Comparison of ENCODE assay signal across 10 cellular contexts in the genomic region with DNA sequence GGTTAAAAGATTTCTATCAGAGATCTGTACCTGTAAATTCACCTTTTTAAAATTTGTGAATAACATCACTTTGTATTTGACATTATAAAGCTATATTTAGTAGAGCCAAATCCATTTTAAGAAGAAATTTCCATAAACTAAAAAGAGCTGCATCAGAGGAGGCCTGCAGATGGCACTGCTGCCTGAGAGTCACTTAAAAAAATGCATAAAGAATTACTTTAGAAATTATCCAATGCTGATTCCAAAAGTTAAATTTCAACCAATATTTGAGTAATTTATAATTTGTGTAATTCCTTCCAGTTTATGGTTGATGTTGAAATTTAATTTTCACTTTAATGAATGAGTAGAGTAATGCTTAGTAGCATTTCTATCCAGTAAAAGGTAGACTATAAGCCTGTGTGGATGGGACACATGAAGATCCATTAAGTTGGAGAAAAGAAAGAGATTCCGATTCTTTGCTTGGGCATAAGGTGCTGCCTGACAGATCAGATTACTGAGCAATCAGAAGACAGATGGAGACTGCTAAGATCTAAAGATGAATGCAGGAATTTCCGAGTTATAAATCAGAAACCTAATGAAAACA. TPM values are rescaled to one million over a fixed set of nuclear protein-coding genes. Genes with fewer than 3 reads are reported as not detected.
DNase-seq lines count a peak whose midpoint lies in the region; ATAC-seq, FAIRE-seq and TF ChIP-seq lines count a peak whose summit lies in the region.
"Had no signal": no experiment of that assay in that cellular context is flagged by ENCODE, and none has a peak within 500 bp of the region (broad histone marks: within the 10 kb centered on the region; RNA-seq: fewer than 3 reads in every experiment).

No MANE protein-coding gene starts in this region.

- 72 to 77% methylated on average over 2 of the region's 2 CpGs for WGBS in thyroid gland, 2 donors

- no TSS peak for BruUV-seq in Panc1 (replicated peaks; lab: Mats Ljungman, UMichigan)

- H3K27me3 ChIP-seq in Panc1 (ENCODE audit: control insufficient read depth, insufficient read depth, low read length) (no peaks in the 10 kb centered on the region), thyroid gland (no peaks in the 10 kb centered on the region)

- ATAC-seq in Panc1: no peak
- ATAC-seq in stimulated activated naive CD8-positive, alpha-beta T cell treated with anti-CD3 and anti-CD28 coated beads, Interleukin-15, Interleukin-2, amounts not matched to agents 100 U/mL and 50 U/mL, for 24 hours: no peak
- ATAC-seq: naive thymus-derived CD8-positive, alpha-beta T cell had no signal

- H3K4me1 ChIP-seq in Panc1 (ENCODE audit: control insufficient read depth, insufficient read depth, low read length): no peaks in the 10 kb centered on the region
- H3K4me1 ChIP-seq in thyroid gland: peaks cover 0 to under 1% of the 10 kb centered on the region in 2 donors

- peaks cover 3% of the 10 kb centered on the region; the same call in 1 of the 2 replicates for H3K36me3 ChIP-seq in Panc1 (ENCODE audit: control insufficient read depth, insufficient read depth, low read length)
- H3K36me3 ChIP-seq in thyroid gland: no peaks in the 10 kb centered on the region

- intact Hi-C loops in Panc1 (cut with micrococcal nuclease; ENCODE audit: unreplicated experiment) (loop anchor here (5.0 kb wide), 1 partner anchor 1267 kb away; no protein-coding TSS in a partner anchor), thyroid gland (cut with DNase I) (no loop called here)

- DNase-seq in NCI-H748 (lab: John Stamatoyannopoulos, UW; ENCODE audit: unreplicated experiment): peak; percentile 21
- no peak for DNase-seq in NCI-H748 treated with DMSO at 0.1 percent for 48 hours (lab: John Stamatoyannopoulos, UW)
- no peak for DNase-seq in Panc1 (ENCODE audit: low read depth, low spot score)
- DNase-seq in fibroblast of peridontal ligament (ENCODE audit: extremely low read depth): peak; percentile 56
- peak; percentile 15 to 32 for DNase-seq in thyroid gland
- DNase-seq in urothelium cell line (ENCODE audit: low spot score): no peak
- DNase-seq in cerebellar nuclear complex (lab: John Stamatoyannopoulos, UW): no peak
- no peak for DNase-seq in stimulated activated naive CD8-positive, alpha-beta T cell treated with anti-CD3 and anti-CD28 coated beads, Interleukin-15, Interleukin-2, amounts not matched to agents 100 U/mL and 50 U/mL, for 24 hours
- DNase-seq: naive thymus-derived CD8-positive, alpha-beta T cell had no signal

- CTCF ChIA-PET in Panc1 (lab: Charles Lee): no interaction called here

- no peak for FAIRE-seq in urothelium cell line (lab: Jason Lieb, UNC)

- H3K9me3 ChIP-seq in Panc1 (ENCODE audit: control insufficient read depth, insufficient read depth, low read depth, low read length) (no peaks in the 10 kb centered on the region), thyroid gland (no peaks in the 10 kb centered on the region)

- no peak for TF ChIP-seq POLR2A in thyroid gland (IDR thresholded peaks at IDR 0.05)

- H3K4me3 ChIP-seq in Panc1 (ENCODE audit: low read depth in 2 of 2, low read length in 2 of 2) (no peak overlapping the region), thyroid gland (replicated peaks in 1 of 3) (no peak overlapping the region)

- POLR2A ChIA-PET in Panc1 (lab: Charles Lee): interaction anchor here (0.5 kb wide), 1 partner anchor 132 kb away, joined by 8 read pairs; no protein-coding TSS in a partner anchor

- H3K27ac ChIP-seq in Panc1 (ENCODE audit: low read length) (no peak overlapping the region), thyroid gland (no peak overlapping the region)

- TF ChIP-seq CTCF in Panc1 (IDR thresholded peaks at IDR 0.05) (peak; percentile 77; the same call in 1 of the 2 replicates), thyroid gland (IDR thresholded peaks at IDR 0.05) (peak in 5 of 6 experiments; percentile 23 to 74 (median 50))

- in situ Hi-C loops in Panc1 (cut with HindIII; ENCODE audit: low pct_unique_long_range_greater_than_20kb, low sequenced_read_pairs): no loop called here

RNA-seq across cellular contexts. Expression of gene RPE65, which starts 20.7 kb away (rescaled TPM):
- total RNA-seq in Panc1 (2021; ENCODE audit: unreplicated experiment) (not detected), thyroid gland (not detected)
- not detected for polyA plus RNA-seq in Panc1 (2012; ENCODE audit: insufficient read length)
- total RNA-seq: activated T-helper 1 cell treated with anti-CD3 and anti-CD28 coated beads, Interleukin-12 subunit alpha, Interleukin-12 subunit beta, Interleukin-2, Interleukin-4 antibody, amounts not matched to agents 30 ng/mL and 10 ng/mL and 1 ng/mL, durations not matched to agents 14 hours and 24 hours and 36 hours; naive thymus-derived CD8-positive, alpha-beta T cell had no signal
- polyA plus RNA-seq: naive thymus-derived CD8-positive, alpha-beta T cell had no signal

RNA-seq across cellular contexts. Expression of gene DEPDC1, which starts 26.4 kb away (rescaled TPM):
- total RNA-seq in Panc1 (2021; ENCODE audit: unreplicated experiment): 43.0 TPM
- polyA plus RNA-seq in Panc1 (2012; ENCODE audit: insufficient read length): 11.2 TPM
- under 1 TPM in 3 of 4 donors, not detected in 1; 0.11 to 0.27 (median 0.13) TPM for total RNA-seq in thyroid gland
- total RNA-seq: naive thymus-derived CD8-positive, alpha-beta T cell had no signal
- polyA plus RNA-seq: naive thymus-derived CD8-positive, alpha-beta T cell had no signal

Comparison
In these comparisons a context has a peak if more than half of its experiments do, and no peak if none do; other contexts are left out.
1. DNase-seq: peak in NCI-H748 (single experiment), fibroblast of peridontal ligament (single experiment) and thyroid gland (2 of 2); none in NCI-H748 treated with DMSO at 0.1 percent for 48 hours (single experiment), Panc1 (single experiment), urothelium cell line (single experiment), cerebellar nuclear complex (0 of 2) and stimulated activated naive CD8-positive, alpha-beta T cell treated with anti-CD3 and anti-CD28 coated beads, Interleukin-15, Interleukin-2, amounts not matched to agents 100 U/mL and 50 U/mL, for 24 hours (single experiment).
2. RNA of gene DEPDC1, which starts 26.4 kb away (total RNA-seq): 43.0 TPM in Panc1 (single experiment); 0.11 to 0.27 TPM in thyroid gland; every median in the first group is over 10 times any median in the second.